ENCODE assay signal across 8 cellular contexts in genomic region chr22:30397656-30398635, GRCh38. TPM values are rescaled to one million over a fixed set of nuclear protein-coding genes. Genes with fewer than 3 reads are reported as not detected.
DNase-seq lines count a peak whose midpoint lies in the region; ATAC-seq and TF ChIP-seq lines count a peak whose summit lies in the region.

No MANE protein-coding gene starts in this region.

- H3K27me3 ChIP-seq in upper lobe of left lung: peaks cover 0 to 26% (median 0%) of the 10 kb centered on the region in 4 donors

- peak overlapping the region; percentile 90 for H3K4me3 Mint-ChIP-seq in activated T-cell treated with anti-CD3 and anti-CD28 coated beads, Interleukin-2, amount 50 U/mL, for 24 hours
- H3K4me3 Mint-ChIP-seq in MCF 10A (ENCODE audit: unreplicated experiment): peak overlapping the region; percentile 85

- POLR2A ChIA-PET in MCF 10A (lab: Yijun Ruan, JAX): interaction anchor here (0.6 to 16.9 kb wide), 18 partner anchors 8 to 637 kb away, joined by 3 to 532 read pairs (median 4); partner anchors contain the start of genes CASTOR1, CCDC157, MTFP1 and PES1

- H3K9me3 Mint-ChIP-seq in activated T-cell treated with anti-CD3 and anti-CD28 coated beads, Interleukin-2, amount 50 U/mL, for 24 hours: no peaks in the 10 kb centered on the region
- no peaks in the 10 kb centered on the region for H3K9me3 Mint-ChIP-seq in MCF 10A (ENCODE audit: unreplicated experiment)

- H3K4me1 ChIP-seq in upper lobe of left lung: peaks cover 20 to 28% (median 25%) of the 10 kb centered on the region in 4 donors

- intact Hi-C loops in MCF 10A (cut with micrococcal nuclease): loop anchor here (1.0 kb wide), 1 partner anchor 28 kb away; no protein-coding TSS in a partner anchor
- intact Hi-C loops in lower leg skin (cut with DNase I; ENCODE audit: low total_unique reads): no loop called here

- H3K4me3 ChIP-seq in lower leg skin (ENCODE audit: low read depth, poor library complexity, severe bottlenecking) (peak overlapping the region; percentile 51), upper lobe of left lung (peak overlapping the region; percentile 46 to 77 (median 67))

- H3K9me3 ChIP-seq in upper lobe of left lung: no peaks in the 10 kb centered on the region

- no peaks in the 10 kb centered on the region for H3K36me3 ChIP-seq in upper lobe of left lung

- TF ChIP-seq CTCF in MCF 10A (IDR thresholded peaks at IDR 0.05; ENCODE audit: unreplicated experiment) (no peak), lower leg skin (IDR thresholded peaks at IDR 0.05) (no peak), upper lobe of left lung (IDR thresholded peaks at IDR 0.05) (no peak)

- 24 to 36% methylated on average over 11 of the region's 11 CpGs for WGBS in lower leg skin, 2 donors
- 24 to 26% methylated on average over 5 to 10 of the region's 11 CpGs for WGBS in upper lobe of left lung, 2 donors

- peaks cover 4% of the 10 kb centered on the region for H3K27me3 Mint-ChIP-seq in activated T-cell treated with anti-CD3 and anti-CD28 coated beads, Interleukin-2, amount 50 U/mL, for 24 hours
- H3K27me3 Mint-ChIP-seq in MCF 10A (ENCODE audit: insufficient read depth, unreplicated experiment): no peaks in the 10 kb centered on the region

- CTCF ChIA-PET in MCF 10A (lab: Yijun Ruan, JAX): interaction anchor here (0.6 to 3.0 kb wide), 16 partner anchors 9 to 339 kb away, joined by 3 to 26 read pairs (median 4); partner anchors contain the start of gene MTFP1

- peaks cover 45% of the 10 kb centered on the region for H3K4me1 Mint-ChIP-seq in activated T-cell treated with anti-CD3 and anti-CD28 coated beads, Interleukin-2, amount 50 U/mL, for 24 hours (ENCODE audit: low read depth)
- H3K4me1 Mint-ChIP-seq in MCF 10A (ENCODE audit: insufficient read depth, unreplicated experiment): peaks cover 29% of the 10 kb centered on the region

- TF ChIP-seq EP300 in upper lobe of left lung (IDR thresholded peaks at IDR 0.05): no peak

- no TSS peak for BruUV-seq in MCF 10A (replicated peaks; lab: Mats Ljungman, UMichigan)

- DNase-seq in activated T-cell treated with anti-CD3 and anti-CD28 coated beads, Interleukin-2, amount 50 U/mL, for 24 hours: no peak
- DNase-seq in activated T-cell treated with anti-CD3 and anti-CD28 coated beads, Interleukin-2, amount 50 U/mL, for 1 hour: no peak
- DNase-seq in MCF 10A (ENCODE audit: unreplicated experiment): peak; percentile 27
- no peak for DNase-seq in lower leg skin (ENCODE audit: low spot score in 2 of 2)
- no peak for DNase-seq in upper lobe of left lung
- no peak for DNase-seq in mesenteric fat pad (ENCODE audit: low spot score)

- peaks cover 17% of the 10 kb centered on the region for H3K36me3 Mint-ChIP-seq in activated T-cell treated with anti-CD3 and anti-CD28 coated beads, Interleukin-2, amount 50 U/mL, for 24 hours (ENCODE audit: low read depth)
- H3K36me3 Mint-ChIP-seq in MCF 10A (ENCODE audit: insufficient read depth, unreplicated experiment): peaks cover 24% of the 10 kb centered on the region

- TF ChIP-seq POLR2A in lower leg skin (IDR thresholded peaks at IDR 0.05) (no peak), upper lobe of left lung (IDR thresholded peaks at IDR 0.05) (no peak)

- peak overlapping the region in 1 of 4 donors; percentile 62 for H3K27ac ChIP-seq in upper lobe of left lung

- ATAC-seq in upper lobe of left lung (ENCODE audit: low FRiP score in 2 of 2) (peak in 1 of 2 donors; percentile 27), GM21515 (IDR thresholded peaks at IDR 0.05; ENCODE audit: unreplicated experiment) (no peak), GM19395 (IDR thresholded peaks at IDR 0.05; ENCODE audit: unreplicated experiment) (no peak)

- H3K27ac Mint-ChIP-seq in activated T-cell treated with anti-CD3 and anti-CD28 coated beads, Interleukin-2, amount 50 U/mL, for 24 hours: peak overlapping the region; percentile 75
- H3K27ac Mint-ChIP-seq in MCF 10A (ENCODE audit: low read depth, unreplicated experiment): peak overlapping the region; percentile 70

RNA-seq across cellular contexts. Expression of gene SEC14L2, which starts 1.1 kb away (rescaled TPM):
- total RNA-seq in MCF 10A (2022): 20.0 and 29.1 TPM in 2 replicates
- total RNA-seq in lower leg skin: 10 to 100 TPM in 2 of 4 donors, 1 to 10 TPM in 2; 3.6 to 18.8 (median 13.3) TPM
- total RNA-seq in upper lobe of left lung: 10 to 100 TPM in 2 of 6 donors, 1 to 10 TPM in 4; 5.6 to 12.6 (median 8.4) TPM
- 3.4 TPM for total RNA-seq in mesenteric fat pad

RNA-seq across cellular contexts. Expression of gene RNF215, which starts 10.7 kb away (rescaled TPM):
- 18.4 and 19.6 TPM in 2 replicates for total RNA-seq in MCF 10A (2022)
- total RNA-seq in lower leg skin: 1 to 10 TPM; 6.9 to 7.8 (median 7.3) TPM
- total RNA-seq in upper lobe of left lung: 10 to 100 TPM in 5 of 6 donors, 1 to 10 TPM in 1; 9.3 to 30.3 (median 16.5) TPM
- 9.1 TPM for total RNA-seq in mesenteric fat pad

RNA-seq across cellular contexts. Expression of gene MTFP1, which starts 27.6 kb away (rescaled TPM):
- total RNA-seq in MCF 10A (2022) (23.2 and 31.6 TPM in 2 replicates), lower leg skin (10 to 100 TPM in 1 of 4 donors, 1 to 10 TPM in 3; 5.2 to 13.3 (median 8.7) TPM), upper lobe of left lung (10 to 100 TPM in 4 of 6 donors, 1 to 10 TPM in 2; 5.8 to 28.4 (median 12.8) TPM), mesenteric fat pad (13.3 TPM)

RNA-seq across cellular contexts. Expression of gene CCDC157, which starts 41.1 kb away (rescaled TPM):
- total RNA-seq in MCF 10A (2022) (1.1 and 1.7 TPM in 2 replicates), lower leg skin (1 to 10 TPM in 3 of 4 donors, under 1 TPM in 1; 0.17 to 4.5 (median 2.7) TPM), upper lobe of left lung (10 to 100 TPM in 2 of 6 donors, 1 to 10 TPM in 4; 3.3 to 16.8 (median 7.9) TPM), mesenteric fat pad (0.77 TPM)

RNA-seq across cellular contexts. Expression of gene SF3A1, which starts 41.3 kb away (rescaled TPM):
- total RNA-seq in MCF 10A (2022) (167 and 193 TPM in 2 replicates), lower leg skin (100 to 1,000 TPM in 2 of 4 donors, 10 to 100 TPM in 2; 72.4 to 169 (median 114) TPM), upper lobe of left lung (100 to 1,000 TPM in 4 of 6 donors, 10 to 100 TPM in 2; 89.1 to 204 (median 138) TPM), mesenteric fat pad (119 TPM)
